1 cellular context compared by ENCODE assay signal in genomic region chr9:137240321-137240840, GRCh38.
TF ChIP-seq lines count a peak whose summit lies in the region.

No MANE protein-coding gene starts in this region.

TF ChIP-seq in K562, 482 proteins besides CTCF, POLR2A, EP300 and RAD21 (continued from another document and continues in another):
- TF ChIP-seq GABPB1 (CRISPR knock-in tag; IDR thresholded peaks at IDR 0.05): peak; percentile 81
- no peak for TF ChIP-seq ZNF551 (CRISPR knock-in tag; IDR thresholded peaks at IDR 0.05)
- no peak for TF ChIP-seq NCOA4 (IDR thresholded peaks at IDR 0.05; ENCODE audit: partially characterized antibody)
- TF ChIP-seq SUPT5H (IDR thresholded peaks at IDR 0.05): peak; percentile 16
- 0 out of 2 replicates have a peak, but pooled peaks have one; percentile 33 for TF ChIP-seq SMAD3 (CRISPR knock-in tag; conservative IDR thresholded peaks at IDR 0.05)
- no peak for TF ChIP-seq ZHX1 (conservative IDR thresholded peaks at IDR 0.05; ENCODE audit: low read length)
- no peak for TF ChIP-seq SNRNP70 (optimal IDR thresholded peaks at IDR 0.05; ENCODE audit: low read depth, low read length)
- no peak for TF ChIP-seq ZNF316 (IDR thresholded peaks at IDR 0.05)
- TF ChIP-seq PKNOX1 (IDR thresholded peaks at IDR 0.05): no peak
- no peak for TF ChIP-seq RFX7 (CRISPR knock-in tag; IDR thresholded peaks at IDR 0.05)
- TF ChIP-seq CBX3 (IDR thresholded peaks at IDR 0.05; ENCODE audit: borderline replicate concordance in 1 of 2, low read length in 2 of 2): peak in 1 of 2 experiments; percentile 68; a peak in 2 of 3 replicates
- TF ChIP-seq PRMT5 (CRISPR knock-in tag; IDR thresholded peaks at IDR 0.05): no peak
- no peak for TF ChIP-seq SMARCA5 (IDR thresholded peaks at IDR 0.05)
- TF ChIP-seq ZNF644 (tag; IDR thresholded peaks at IDR 0.05; ENCODE audit: low read depth): no peak
- TF ChIP-seq DIDO1 (tag; IDR thresholded peaks at IDR 0.05; ENCODE audit: low read depth): 0 out of 2 replicates have a peak, but pooled peaks have one; percentile 36
- TF ChIP-seq LEF1 (IDR thresholded peaks at IDR 0.05): no peak
- TF ChIP-seq ZNF639 (CRISPR knock-in tag; conservative IDR thresholded peaks at IDR 0.05 in 1 of 2, IDR thresholded peaks at IDR 0.05 in 1 of 2): peak in 1 of 2 experiments; percentile 86; a peak in 2 of 4 replicates
- 0 out of 2 replicates have a peak, but pooled peaks have one; percentile 83 for TF ChIP-seq RERE (CRISPR knock-in tag; IDR thresholded peaks at IDR 0.05; ENCODE audit: borderline replicate concordance)
- TF ChIP-seq E2F6 (IDR thresholded peaks at IDR 0.05; ENCODE audit: borderline replicate concordance in 1 of 2, extremely low read depth in 1 of 2, insufficient read depth in 1 of 2, insufficient read length in 1 of 2, low read depth in 1 of 2, low read length in 1 of 2, poor library complexity in 1 of 2, severe bottlenecking in 1 of 2): peak; percentile 89
- TF ChIP-seq SMARCA4 (IDR thresholded peaks at IDR 0.05): no peak
- no peak for TF ChIP-seq MCM2 (IDR thresholded peaks at IDR 0.05; ENCODE audit: low read depth)
- no peak for TF ChIP-seq PBX2 (CRISPR knock-in tag; IDR thresholded peaks at IDR 0.05; ENCODE audit: low read depth)
- no peak for TF ChIP-seq PBX2 (tag; conservative IDR thresholded peaks at IDR 0.05; ENCODE audit: low read depth)
- peak; percentile 86 for TF ChIP-seq ZBTB1 (CRISPR knock-in tag; IDR thresholded peaks at IDR 0.05; ENCODE audit: borderline replicate concordance, low read depth)
- TF ChIP-seq ZNF766 (CRISPR knock-in tag; conservative IDR thresholded peaks at IDR 0.05): no peak
- TF ChIP-seq DACH1 (IDR thresholded peaks at IDR 0.05; ENCODE audit: partially characterized antibody): no peak
- peak; percentile 64; the same call in 1 of the 2 replicates for TF ChIP-seq NR2C2 (CRISPR knock-in tag; IDR thresholded peaks at IDR 0.05)
- peak; percentile 80 for TF ChIP-seq NR2C2 (tag; IDR thresholded peaks at IDR 0.05)
- no peak for TF ChIP-seq ZNF717 (CRISPR knock-in tag; IDR thresholded peaks at IDR 0.05)
- no peak for TF ChIP-seq ATF1 (CRISPR knock-in tag; IDR thresholded peaks at IDR 0.05)
- no peak for TF ChIP-seq ATF1 (tag; IDR thresholded peaks at IDR 0.05)
- TF ChIP-seq THRAP3 (IDR thresholded peaks at IDR 0.05; ENCODE audit: borderline replicate concordance): no peak
- no peak for TF ChIP-seq ZNF668 (CRISPR knock-in tag; IDR thresholded peaks at IDR 0.05)
- no peak for TF ChIP-seq MEIS2 (IDR thresholded peaks at IDR 0.05; ENCODE audit: partially characterized antibody)
- TF ChIP-seq MBD2 (IDR thresholded peaks at IDR 0.05; ENCODE audit: borderline replicate concordance, low read depth): peak; percentile 26; the same call in 1 of the 2 replicates
- no peak for TF ChIP-seq JUN (IDR thresholded peaks at IDR 0.05; ENCODE audit: borderline replicate concordance, low read depth, low read length)
- TF ChIP-seq JUN (CRISPR knock-in tag; IDR thresholded peaks at IDR 0.05; ENCODE audit: borderline replicate concordance): no peak
- TF ChIP-seq JUND (IDR thresholded peaks at IDR 0.05; ENCODE audit: borderline replicate concordance, low read depth, low read length): 0 out of 2 replicates have a peak, but pooled peaks have one; percentile 4
- TF ChIP-seq JUND (tag; IDR thresholded peaks at IDR 0.05; ENCODE audit: borderline replicate concordance, low read depth, low read length): no peak
- TF ChIP-seq SRSF9 (IDR thresholded peaks at IDR 0.05; ENCODE audit: borderline replicate concordance, low read depth, low read length): no peak
- TF ChIP-seq TRIM24 (IDR thresholded peaks at IDR 0.05): peak in 1 of 2 experiments; percentile 52; a peak in 1 of 4 replicates
- no peak for TF ChIP-seq ASH1L (IDR thresholded peaks at IDR 0.05; ENCODE audit: borderline replicate concordance, low read depth, partially characterized antibody)
- no peak for TF ChIP-seq ZNF384 (IDR thresholded peaks at IDR 0.05; ENCODE audit: low read depth, low read length)
- no peak for TF ChIP-seq SFPQ (IDR thresholded peaks at IDR 0.05; ENCODE audit: low read depth, low read length)
- TF ChIP-seq EZH2 (IDR thresholded peaks at IDR 0.05; ENCODE audit: borderline replicate concordance, low read depth, low read length): no peak
- no peak for TF ChIP-seq ZNF354B (CRISPR knock-in tag; IDR thresholded peaks at IDR 0.05)
- TF ChIP-seq ZNF280A (IDR thresholded peaks at IDR 0.05; ENCODE audit: low read depth, partially characterized antibody): no peak
- peak; percentile 96 for TF ChIP-seq BHLHE40 (IDR thresholded peaks at IDR 0.05; ENCODE audit: low read length)
- no peak for TF ChIP-seq E2F5 (CRISPR knock-in tag; IDR thresholded peaks at IDR 0.05)
